Comparison of ENCODE assay signal across 8 cellular contexts in genomic region chr3:129399895-129400357, GRCh38. TPM values are rescaled to one million over a fixed set of nuclear protein-coding genes. Genes with fewer than 3 reads are reported as not detected.
A peak's percentile ranks its signal among the peaks of the same experiment; 100 is the strongest.
DNase-seq lines count a peak whose midpoint lies in the region; ATAC-seq and TF ChIP-seq lines count a peak whose summit lies in the region.

No MANE protein-coding gene starts in this region.

- H3K9me3 Mint-ChIP-seq in activated CD4-positive, alpha-beta T cell treated with anti-CD3 and anti-CD28 coated beads, Interleukin-2, amount 10 ng/mL, durations not matched to agents 7 days and 5 days, result no peaks in the 10 kb centered on the region
- H3K9me3 Mint-ChIP-seq in central memory CD8-positive, alpha-beta T cell, result no peaks in the 10 kb centered on the region
- no peaks in the 10 kb centered on the region for H3K9me3 Mint-ChIP-seq in natural killer cell

- peak overlapping the region; percentile 97 for H3K27ac Mint-ChIP-seq in activated CD4-positive, alpha-beta T cell treated with anti-CD3 and anti-CD28 coated beads, Interleukin-2, amount 10 ng/mL, durations not matched to agents 7 days and 5 days
- H3K27ac Mint-ChIP-seq in central memory CD8-positive, alpha-beta T cell (ENCODE audit: low read depth), result peak overlapping the region; percentile 99
- H3K27ac Mint-ChIP-seq in natural killer cell, result peak overlapping the region; percentile 93 to 98

- intact Hi-C loops in natural killer cell (cut with micrococcal nuclease), result loop anchor here (1.0 to 5.0 kb wide), 2 partner anchors 40 to 537 kb away; partner anchors contain the start of gene IFT122

- DNase-seq in activated CD4-positive, alpha-beta T cell treated with anti-CD3 and anti-CD28 coated beads, Interleukin-2, amount 10 ng/mL, durations not matched to agents 7 days and 5 days, result no peak
- no peak for DNase-seq in activated CD4-positive, alpha-beta T cell treated with anti-CD3 and anti-CD28 coated beads for 4 hours
- DNase-seq in central memory CD8-positive, alpha-beta T cell (ENCODE audit: low spot score in 2 of 2), result no peak
- DNase-seq in natural killer cell, result no peak
- no peak for DNase-seq in NCI-H524 treated with DMSO at 0.1 percent for 48 hours (lab: John Stamatoyannopoulos, UW)
- DNase-seq in AG20443 (ENCODE audit: low spot score), result no peak

- POLR2A ChIA-PET in activated CD4-positive, alpha-beta T cell treated with anti-CD3 and anti-CD28 coated beads, Interleukin-2, amount 10 ng/mL, durations not matched to agents 7 days and 5 days (lab: Charles Lee), result interaction anchor here (0.6 kb wide), 1 partner anchor 17 kb away, joined by 6 read pairs; no protein-coding TSS in a partner anchor

- ATAC-seq in central memory CD8-positive, alpha-beta T cell (replicated peaks; ENCODE audit: extremely low read depth, poor library complexity, severe bottlenecking), result no peak
- peak in 1 of 3 donors; percentile 2 for ATAC-seq in natural killer cell
- no peak for ATAC-seq in GM18868 (IDR thresholded peaks at IDR 0.05; ENCODE audit: unreplicated experiment)

- peaks cover 39% of the 10 kb centered on the region for H3K4me1 ChIP-seq in Loucy (ENCODE audit: insufficient read depth, low read length, poor library complexity, severe bottlenecking)

- H3K27me3 Mint-ChIP-seq in activated CD4-positive, alpha-beta T cell treated with anti-CD3 and anti-CD28 coated beads, Interleukin-2, amount 10 ng/mL, durations not matched to agents 7 days and 5 days, result no peaks in the 10 kb centered on the region
- no peaks in the 10 kb centered on the region for H3K27me3 Mint-ChIP-seq in central memory CD8-positive, alpha-beta T cell
- no peaks in the 10 kb centered on the region for H3K27me3 Mint-ChIP-seq in natural killer cell (ENCODE audit: low read depth in 2 of 2)

- peak overlapping the region; percentile 83 for H2AFZ ChIP-seq in Loucy (ENCODE audit: low read length)

- H4K20me1 ChIP-seq in Loucy (ENCODE audit: insufficient read depth, low read length, poor library complexity, severe bottlenecking), result peaks cover 33% of the 10 kb centered on the region

- H3K27me3 ChIP-seq in Loucy (ENCODE audit: insufficient read depth, low read length, poor library complexity, severe bottlenecking), result no peaks in the 10 kb centered on the region

- peak overlapping the region; percentile 99 for H3K4me3 ChIP-seq in Loucy (ENCODE audit: low read length, poor library complexity, severe bottlenecking)

- H3K9ac ChIP-seq in Loucy (ENCODE audit: low read depth, low read length, poor library complexity, severe bottlenecking), result peak overlapping the region; percentile 92

- TF ChIP-seq CTCF in Loucy (conservative IDR thresholded peaks at IDR 0.05; ENCODE audit: low read length), result peak; percentile 16; the same call in 1 of the 2 replicates
- TF ChIP-seq CTCF in natural killer cell (IDR thresholded peaks at IDR 0.05), result peak; percentile 13

- H3K36me3 Mint-ChIP-seq in activated CD4-positive, alpha-beta T cell treated with anti-CD3 and anti-CD28 coated beads, Interleukin-2, amount 10 ng/mL, durations not matched to agents 7 days and 5 days (ENCODE audit: low read depth), result peaks cover 18% of the 10 kb centered on the region
- peaks cover 16% of the 10 kb centered on the region for H3K36me3 Mint-ChIP-seq in central memory CD8-positive, alpha-beta T cell (ENCODE audit: insufficient read depth)
- no peaks in the 10 kb centered on the region for H3K36me3 Mint-ChIP-seq in natural killer cell

- H3K79me2 ChIP-seq in Loucy (ENCODE audit: insufficient read depth, low read length), result peaks cover 44% of the 10 kb centered on the region

- peaks cover 37% of the 10 kb centered on the region for H3K4me1 Mint-ChIP-seq in activated CD4-positive, alpha-beta T cell treated with anti-CD3 and anti-CD28 coated beads, Interleukin-2, amount 10 ng/mL, durations not matched to agents 7 days and 5 days
- peaks cover 28% of the 10 kb centered on the region for H3K4me1 Mint-ChIP-seq in central memory CD8-positive, alpha-beta T cell
- H3K4me1 Mint-ChIP-seq in natural killer cell, result peaks cover 25 to 44% of the 10 kb centered on the region in 2 donors

- CTCF ChIA-PET in activated CD4-positive, alpha-beta T cell treated with anti-CD3 and anti-CD28 coated beads, Interleukin-2, amount 10 ng/mL, durations not matched to agents 7 days and 5 days (lab: Charles Lee), result interaction anchor here (0.6 to 2.9 kb wide), 13 partner anchors 8 to 205 kb away, joined by 3 to 25 read pairs (median 4); partner anchors contain the start of gene MBD4

- no peaks in the 10 kb centered on the region for H3K9me2 ChIP-seq in Loucy (replicated peaks; ENCODE audit: low read depth, low read length)

- peak overlapping the region; percentile 100 for H3K4me2 ChIP-seq in Loucy (ENCODE audit: low read depth, low read length, poor library complexity, severe bottlenecking)

- H3K4me3 Mint-ChIP-seq in activated CD4-positive, alpha-beta T cell treated with anti-CD3 and anti-CD28 coated beads, Interleukin-2, amount 10 ng/mL, durations not matched to agents 7 days and 5 days, result peak overlapping the region; percentile 90
- H3K4me3 Mint-ChIP-seq in central memory CD8-positive, alpha-beta T cell, result peak overlapping the region; percentile 99
- H3K4me3 Mint-ChIP-seq in natural killer cell, result peak overlapping the region; percentile 97

- no peaks in the 10 kb centered on the region for H3K9me3 ChIP-seq in Loucy (ENCODE audit: insufficient read depth, low read depth, low read length)

- no peaks in the 10 kb centered on the region for H3K36me3 ChIP-seq in Loucy (ENCODE audit: insufficient read depth, low read length)

- no peaks in the 10 kb centered on the region for H3F3A ChIP-seq in Loucy (ENCODE audit: low read depth)

RNA-seq across cellular contexts. Expression of gene EFCAB12, which starts 28.5 kb away (rescaled TPM):
- total RNA-seq in activated CD4-positive, alpha-beta T cell treated with anti-CD3 and anti-CD28 coated beads, Interleukin-2, amount 10 ng/mL, durations not matched to agents 7 days and 5 days, result under 1 TPM; 0.69 TPM
- 1 to 10 TPM in 2 of 3 donors, under 1 TPM in 1; 0.94 to 3.3 (median 1.4) TPM for total RNA-seq in natural killer cell

RNA-seq across cellular contexts. Expression of gene MBD4, which starts 39.8 kb away (rescaled TPM):
- 10 to 100 TPM; 47.9 to 50.6 TPM for total RNA-seq in activated CD4-positive, alpha-beta T cell treated with anti-CD3 and anti-CD28 coated beads, Interleukin-2, amount 10 ng/mL, durations not matched to agents 7 days and 5 days
- total RNA-seq in natural killer cell, result 10 to 100 TPM; 46.4 to 55.6 (median 48.0) TPM

RNA-seq across cellular contexts. Expression of gene IFT122, which starts 40.1 kb away (rescaled TPM):
- total RNA-seq in activated CD4-positive, alpha-beta T cell treated with anti-CD3 and anti-CD28 coated beads, Interleukin-2, amount 10 ng/mL, durations not matched to agents 7 days and 5 days, result 10 to 100 TPM; 24.9 to 27.2 TPM
- 10 to 100 TPM; 20.7 to 26.6 (median 23.9) TPM for total RNA-seq in natural killer cell
